8 cellular contexts compared by ENCODE assay signal in genomic region chr4:16794816-16795445, GRCh38.
A peak's percentile ranks its signal among the peaks of the same experiment; 100 is the strongest.
DNase-seq lines count a peak whose midpoint lies in the region; ATAC-seq, FAIRE-seq and TF ChIP-seq lines count a peak whose summit lies in the region.

No MANE protein-coding gene starts in this region.

- ATAC-seq in HG02610 (IDR thresholded peaks at IDR 0.05; ENCODE audit: unreplicated experiment) = no peak

- FAIRE-seq in GM12892 (lab: Jason Lieb, UNC) = peak; percentile 63

- no peak for TF ChIP-seq POLR2A in GM12892 (IDR thresholded peaks at IDR 0.05; ENCODE audit: low read depth, low read length)

- DNase-seq in AG08396 (ENCODE audit: low spot score) (peak; percentile 50), GM12892 (ENCODE audit: insufficient read length) (no peak), NCI-H82 (lab: John Stamatoyannopoulos, UW) (peak; percentile 33), anterior cingulate cortex (lab: John Stamatoyannopoulos, UW) (peak in 39 of 58 donors; percentile 1 to 69 (median 21)), iPS-NIHi11 (ENCODE audit: low spot score) (peak; percentile 63), NCI-H1694 treated with DMSO at 0.1 percent for 48 hours (lab: John Stamatoyannopoulos, UW) (no peak)
- DNase-seq in stimulated activated CD4-positive, alpha-beta T cell treated with anti-CD3 and anti-CD28 coated beads, TNF-alpha, amount 100 ng/mL, for 48 hours (ENCODE audit: low read depth in 3 of 3) = peak; percentile 3 to 27 (median 8)

Comparison
In these comparisons a context has a peak if more than half of its experiments do, and no peak if none do; other contexts are left out.
1. DNase-seq: peak in AG08396 (single experiment), NCI-H82 (single experiment), anterior cingulate cortex (39 of 58), iPS-NIHi11 (single experiment) and stimulated activated CD4-positive, alpha-beta T cell treated with anti-CD3 and anti-CD28 coated beads, TNF-alpha, amount 100 ng/mL, for 48 hours (3 of 3); none in GM12892 (single experiment) and NCI-H1694 treated with DMSO at 0.1 percent for 48 hours (single experiment).